Comparison of ENCODE assay signal across 23 cellular contexts in genomic region chr11:3234846-3235245, GRCh38. TPM values are rescaled to one million over a fixed set of nuclear protein-coding genes. Genes with fewer than 3 reads are reported as not detected.
DNase-seq lines count a peak whose midpoint lies in the region; TF ChIP-seq lines count a peak whose summit lies in the region.
"Had no signal": no experiment of that assay in that cellular context is flagged by ENCODE, and none has a peak within 500 bp of the region (broad histone marks: within the 10 kb centered on the region; RNA-seq: fewer than 3 reads in every experiment).

No MANE protein-coding gene starts in this region.

- no peaks in the 10 kb centered on the region for H3K9me3 Mint-ChIP-seq in activated CD4-positive, alpha-beta T cell treated with anti-CD3 and anti-CD28 coated beads, Interleukin-2, amount 10 ng/mL, durations not matched to agents 24 days and 14 days
- H3K9me3 Mint-ChIP-seq in endothelial cell (ENCODE audit: unreplicated experiment) = no peaks in the 10 kb centered on the region
- H3K9me3 Mint-ChIP-seq: CD14-positive monocyte; CD8-positive, alpha-beta memory T cell had no signal

- H3K36me3 Mint-ChIP-seq in activated CD4-positive, alpha-beta T cell treated with anti-CD3 and anti-CD28 coated beads, Interleukin-2, amount 10 ng/mL, durations not matched to agents 24 days and 14 days (ENCODE audit: low read depth) = no peaks in the 10 kb centered on the region
- no peaks in the 10 kb centered on the region for H3K36me3 Mint-ChIP-seq in endothelial cell (ENCODE audit: low read depth, unreplicated experiment)
- H3K36me3 Mint-ChIP-seq: CD14-positive monocyte; CD4-positive, alpha-beta memory T cell; CD4-positive, CD25-positive, alpha-beta regulatory T cell; CD8-positive, alpha-beta memory T cell had no signal

- DNase-seq in activated CD4-positive, alpha-beta T cell treated with anti-CD3 and anti-CD28 coated beads, Interleukin-2, amount 10 ng/mL, durations not matched to agents 24 days and 14 days = peak; percentile 33
- no peak for DNase-seq in activated CD4-positive, alpha-beta T cell treated with anti-CD3 and anti-CD28 coated beads, Interleukin-2, amount 50 U/mL, for 1 hour
- DNase-seq in endothelial cell (ENCODE audit: low spot score) (no peak), posterior vena cava (ENCODE audit: low spot score) (peak; percentile 48), NCI-H128 (lab: John Stamatoyannopoulos, UW; ENCODE audit: unreplicated experiment) (no peak), G401 (ENCODE audit: low spot score) (no peak)
- DNase-seq: ACHN; BE2C; C1 segment of cervical spinal cord; CD4-positive, alpha-beta memory T cell; CD4-positive, CD25-positive, alpha-beta regulatory T cell; CD8-positive, alpha-beta memory T cell; COR-L47; DMS 273 treated with DMSO at 0.1 percent for 48 hours; DMS153; DMS53; DMS79; DND-41; EL had no signal

- TF ChIP-seq CTCF in endothelial cell (IDR thresholded peaks at IDR 0.05; ENCODE audit: unreplicated experiment) = no peak

- no peak overlapping the region for H3K27ac Mint-ChIP-seq in activated CD4-positive, alpha-beta T cell treated with anti-CD3 and anti-CD28 coated beads, Interleukin-2, amount 10 ng/mL, durations not matched to agents 24 days and 14 days
- no peak overlapping the region for H3K27ac Mint-ChIP-seq in endothelial cell (ENCODE audit: unreplicated experiment)
- H3K27ac Mint-ChIP-seq: CD4-positive, alpha-beta memory T cell; CD4-positive, CD25-positive, alpha-beta regulatory T cell; CD8-positive, alpha-beta memory T cell had no signal

- H3K4me3 Mint-ChIP-seq in activated CD4-positive, alpha-beta T cell treated with anti-CD3 and anti-CD28 coated beads, Interleukin-2, amount 10 ng/mL, durations not matched to agents 24 days and 14 days = no peak overlapping the region
- peak overlapping the region; percentile 38 for H3K4me3 Mint-ChIP-seq in endothelial cell (ENCODE audit: unreplicated experiment)
- H3K4me3 Mint-ChIP-seq: CD14-positive monocyte; CD4-positive, alpha-beta memory T cell; CD4-positive, CD25-positive, alpha-beta regulatory T cell; CD8-positive, alpha-beta memory T cell had no signal

- intact Hi-C loops in activated CD4-positive, alpha-beta T cell treated with anti-CD3 and anti-CD28 coated beads, Interleukin-2, amount 10 ng/mL, durations not matched to agents 24 days and 14 days (cut with micrococcal nuclease) = no loop called here
- intact Hi-C loops in posterior vena cava (cut with DNase I) = no loop called here

- peaks cover 4% of the 10 kb centered on the region for H3K27me3 Mint-ChIP-seq in activated CD4-positive, alpha-beta T cell treated with anti-CD3 and anti-CD28 coated beads, Interleukin-2, amount 10 ng/mL, durations not matched to agents 24 days and 14 days
- H3K27me3 Mint-ChIP-seq in endothelial cell (ENCODE audit: unreplicated experiment) = no peaks in the 10 kb centered on the region

- no peaks in the 10 kb centered on the region for H3K4me1 Mint-ChIP-seq in activated CD4-positive, alpha-beta T cell treated with anti-CD3 and anti-CD28 coated beads, Interleukin-2, amount 10 ng/mL, durations not matched to agents 24 days and 14 days
- H3K4me1 Mint-ChIP-seq in endothelial cell (ENCODE audit: unreplicated experiment) = peaks cover 21% of the 10 kb centered on the region
- H3K4me1 Mint-ChIP-seq: CD14-positive monocyte; CD4-positive, alpha-beta memory T cell; CD4-positive, CD25-positive, alpha-beta regulatory T cell; CD8-positive, alpha-beta memory T cell had no signal

- in situ Hi-C loops in G401 (cut with HindIII; ENCODE audit: low sequenced_read_pairs) = no loop called here

RNA-seq across cellular contexts. Expression of gene MRGPRE, which starts 2.6 kb away (rescaled TPM):
- total RNA-seq in activated CD4-positive, alpha-beta T cell treated with anti-CD3 and anti-CD28 coated beads, Interleukin-2, amount 10 ng/mL, durations not matched to agents 24 days and 14 days = not detected in 2 replicates
- total RNA-seq in endothelial cell (ENCODE audit: unreplicated experiment) = not detected
- under 1 TPM in 1 of 2 donors, not detected in 1; 0.62 TPM for total RNA-seq in posterior vena cava
- not detected in 2 replicates for total RNA-seq in G401 (2014; rRNA removed; shearing (Covaris generic))
- total RNA-seq: A673; CD4-positive, alpha-beta memory T cell; CD4-positive, CD25-positive, alpha-beta regulatory T cell; CD8-positive, alpha-beta memory T cell; Daoy had no signal

RNA-seq across cellular contexts. Expression of gene MRGPRG, which starts 16.2 kb away (rescaled TPM):
- total RNA-seq in activated CD4-positive, alpha-beta T cell treated with anti-CD3 and anti-CD28 coated beads, Interleukin-2, amount 10 ng/mL, durations not matched to agents 24 days and 14 days = not detected in 2 replicates
- not detected for total RNA-seq in endothelial cell (ENCODE audit: unreplicated experiment)
- total RNA-seq in posterior vena cava = not detected
- total RNA-seq in G401 (2014; rRNA removed; shearing (Covaris generic)) = not detected in 2 replicates
- total RNA-seq: A673; CD4-positive, alpha-beta memory T cell; CD4-positive, CD25-positive, alpha-beta regulatory T cell; CD8-positive, alpha-beta memory T cell; Daoy; GM12878 had no signal

Comparison
In these comparisons a context has a peak if more than half of its experiments do, and no peak if none do; other contexts are left out.
1. DNase-seq: peak in activated CD4-positive, alpha-beta T cell treated with anti-CD3 and anti-CD28 coated beads, Interleukin-2, amount 10 ng/mL, durations not matched to agents 24 days and 14 days (single experiment) and posterior vena cava (single experiment); none in activated CD4-positive, alpha-beta T cell treated with anti-CD3 and anti-CD28 coated beads, Interleukin-2, amount 50 U/mL, for 1 hour (single experiment), endothelial cell (single experiment), NCI-H128 (single experiment) and G401 (single experiment).